Comparison of ENCODE assay signal across 1 cellular context in the genomic region with DNA sequence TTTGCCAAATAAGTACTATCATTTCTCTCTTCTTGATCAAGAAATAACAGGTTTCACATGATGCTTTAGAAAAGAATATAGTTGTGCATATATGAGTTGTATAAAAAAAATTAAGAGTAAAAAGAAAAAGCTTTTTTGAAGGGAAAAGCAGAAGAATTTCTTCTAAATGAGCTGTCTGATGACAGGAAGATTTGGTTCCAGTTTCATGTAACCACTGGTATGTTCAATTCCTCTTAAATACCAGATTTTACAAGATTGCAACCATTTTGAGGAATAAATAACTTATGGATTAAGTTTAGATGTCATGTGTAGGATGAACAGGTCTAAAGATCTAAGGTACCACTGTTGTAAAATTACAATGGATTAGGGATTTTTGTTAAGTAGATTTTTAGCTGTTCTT.
TF ChIP-seq lines count a peak whose summit lies in the region.

No MANE protein-coding gene starts in this region.

TF ChIP-seq in GM12878, 131 proteins besides CTCF, POLR2A, EP300 and RAD21:
- TF ChIP-seq CBX5 (IDR thresholded peaks at IDR 0.05; ENCODE audit: low read depth) = 0 out of 2 replicates have a peak, but pooled peaks have one; percentile 8
- TF ChIP-seq, protein P1, sequence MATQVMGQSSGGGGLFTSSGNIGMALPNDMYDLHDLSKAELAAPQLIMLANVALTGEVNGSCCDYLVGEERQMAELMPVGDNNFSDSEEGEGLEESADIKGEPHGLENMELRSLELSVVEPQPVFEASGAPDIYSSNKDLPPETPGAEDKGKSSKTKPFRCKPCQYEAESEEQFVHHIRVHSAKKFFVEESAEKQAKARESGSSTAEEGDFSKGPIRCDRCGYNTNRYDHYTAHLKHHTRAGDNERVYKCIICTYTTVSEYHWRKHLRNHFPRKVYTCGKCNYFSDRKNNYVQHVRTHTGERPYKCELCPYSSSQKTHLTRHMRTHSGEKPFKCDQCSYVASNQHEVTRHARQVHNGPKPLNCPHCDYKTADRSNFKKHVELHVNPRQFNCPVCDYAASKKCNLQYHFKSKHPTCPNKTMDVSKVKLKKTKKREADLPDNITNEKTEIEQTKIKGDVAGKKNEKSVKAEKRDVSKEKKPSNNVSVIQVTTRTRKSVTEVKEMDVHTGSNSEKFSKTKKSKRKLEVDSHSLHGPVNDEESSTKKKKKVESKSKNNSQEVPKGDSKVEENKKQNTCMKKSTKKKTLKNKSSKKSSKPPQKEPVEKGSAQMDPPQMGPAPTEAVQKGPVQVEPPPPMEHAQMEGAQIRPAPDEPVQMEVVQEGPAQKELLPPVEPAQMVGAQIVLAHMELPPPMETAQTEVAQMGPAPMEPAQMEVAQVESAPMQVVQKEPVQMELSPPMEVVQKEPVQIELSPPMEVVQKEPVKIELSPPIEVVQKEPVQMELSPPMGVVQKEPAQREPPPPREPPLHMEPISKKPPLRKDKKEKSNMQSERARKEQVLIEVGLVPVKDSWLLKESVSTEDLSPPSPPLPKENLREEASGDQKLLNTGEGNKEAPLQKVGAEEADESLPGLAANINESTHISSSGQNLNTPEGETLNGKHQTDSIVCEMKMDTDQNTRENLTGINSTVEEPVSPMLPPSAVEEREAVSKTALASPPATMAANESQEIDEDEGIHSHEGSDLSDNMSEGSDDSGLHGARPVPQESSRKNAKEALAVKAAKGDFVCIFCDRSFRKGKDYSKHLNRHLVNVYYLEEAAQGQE (IDR thresholded peaks at IDR 0.05; ENCODE audit: low read depth, low read length) = no peak
- TF ChIP-seq NR2F1 (conservative IDR thresholded peaks at IDR 0.05) = no peak
- TF ChIP-seq RCOR1 (conservative IDR thresholded peaks at IDR 0.05; ENCODE audit: low read depth, low read length) = no peak
- TF ChIP-seq, protein P2, sequence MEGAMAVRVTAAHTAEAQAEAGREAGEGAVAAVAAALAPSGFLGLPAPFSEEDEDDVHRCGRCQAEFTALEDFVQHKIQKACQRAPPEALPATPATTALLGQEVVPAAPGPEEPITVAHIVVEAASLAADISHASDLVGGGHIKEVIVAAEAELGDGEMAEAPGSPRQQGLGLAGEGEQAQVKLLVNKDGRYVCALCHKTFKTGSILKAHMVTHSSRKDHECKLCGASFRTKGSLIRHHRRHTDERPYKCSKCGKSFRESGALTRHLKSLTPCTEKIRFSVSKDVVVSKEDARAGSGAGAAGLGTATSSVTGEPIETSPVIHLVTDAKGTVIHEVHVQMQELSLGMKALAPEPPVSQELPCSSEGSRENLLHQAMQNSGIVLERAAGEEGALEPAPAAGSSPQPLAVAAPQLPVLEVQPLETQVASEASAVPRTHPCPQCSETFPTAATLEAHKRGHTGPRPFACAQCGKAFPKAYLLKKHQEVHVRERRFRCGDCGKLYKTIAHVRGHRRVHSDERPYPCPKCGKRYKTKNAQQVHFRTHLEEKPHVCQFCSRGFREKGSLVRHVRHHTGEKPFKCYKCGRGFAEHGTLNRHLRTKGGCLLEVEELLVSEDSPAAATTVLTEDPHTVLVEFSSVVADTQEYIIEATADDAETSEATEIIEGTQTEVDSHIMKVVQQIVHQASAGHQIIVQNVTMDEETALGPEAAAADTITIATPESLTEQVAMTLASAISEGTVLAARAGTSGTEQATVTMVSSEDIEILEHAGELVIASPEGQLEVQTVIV (IDR thresholded peaks at IDR 0.05; ENCODE audit: borderline replicate concordance, partially characterized antibody) = no peak
- TF ChIP-seq HDAC2 (IDR thresholded peaks at IDR 0.05) = no peak
